Comparison of ENCODE assay signal across 11 cellular contexts in genomic region chr5:10702911-10703491, GRCh38. TPM values are rescaled to one million over a fixed set of nuclear protein-coding genes. Genes with fewer than 3 reads are reported as not detected.
DNase-seq lines count a peak whose midpoint lies in the region; ATAC-seq and TF ChIP-seq lines count a peak whose summit lies in the region.
"Had no signal": no experiment of that assay in that cellular context is flagged by ENCODE, and none has a peak within 500 bp of the region (broad histone marks: within the 10 kb centered on the region; RNA-seq: fewer than 3 reads in every experiment).

No MANE protein-coding gene starts in this region.

- H4K20me1 ChIP-seq in osteoblast (ENCODE audit: insufficient read depth, low read length), result peaks cover 59% of the 10 kb centered on the region

- H3K27me3 Mint-ChIP-seq in naive thymus-derived CD8-positive, alpha-beta T cell, result no peaks in the 10 kb centered on the region
- H3K27me3 Mint-ChIP-seq: activated CD4-positive, alpha-beta T cell treated with anti-CD3 and anti-CD28 coated beads, Interleukin-2, amount 10 ng/mL, durations not matched to agents 7 days and 5 days had no signal

- H3K4me1 ChIP-seq in SJSA1 (replicated peaks), result peaks cover 66% of the 10 kb centered on the region
- peaks cover 38% of the 10 kb centered on the region for H3K4me1 ChIP-seq in osteoblast (ENCODE audit: insufficient read depth, low read length)
- H3K4me1 ChIP-seq in ovary (ENCODE audit: insufficient read depth), result peaks cover 17% of the 10 kb centered on the region

- H3K79me2 ChIP-seq in osteoblast (ENCODE audit: insufficient read depth, low read length), result peaks cover 45% of the 10 kb centered on the region

- no peaks in the 10 kb centered on the region for H3K9me3 Mint-ChIP-seq in naive thymus-derived CD8-positive, alpha-beta T cell
- H3K9me3 Mint-ChIP-seq: activated CD4-positive, alpha-beta T cell treated with anti-CD3 and anti-CD28 coated beads, Interleukin-2, amount 10 ng/mL, durations not matched to agents 7 days and 5 days; activated naive CD4-positive, alpha-beta T cell treated with anti-CD3 and anti-CD28 coated beads for 36 hours; CD8-positive, alpha-beta T cell had no signal

- H3K27ac ChIP-seq in SJSA1, result peak overlapping the region; percentile 71
- peak overlapping the region; percentile 85 for H3K27ac ChIP-seq in osteoblast (ENCODE audit: low read depth, low read length)
- peak overlapping the region in 1 of 2 donors; percentile 49 for H3K27ac ChIP-seq in ovary

- WGBS in ovary, 3 donors, result 72 to 80% (median 72%) methylated on average over 7 of the region's 7 CpGs

- no peak for ATAC-seq in naive thymus-derived CD8-positive, alpha-beta T cell
- ATAC-seq in GM19328 (IDR thresholded peaks at IDR 0.05; ENCODE audit: unreplicated experiment), result no peak
- ATAC-seq: CD8-positive, alpha-beta T cell had no signal

- H3K4me3 Mint-ChIP-seq in naive thymus-derived CD8-positive, alpha-beta T cell, result no peak overlapping the region
- H3K4me3 Mint-ChIP-seq: activated CD4-positive, alpha-beta T cell treated with anti-CD3 and anti-CD28 coated beads, Interleukin-2, amount 10 ng/mL, durations not matched to agents 7 days and 5 days; activated naive CD4-positive, alpha-beta T cell treated with anti-CD3 and anti-CD28 coated beads for 36 hours; CD8-positive, alpha-beta T cell had no signal

- peaks cover 0 to 4% (median 3%) of the 10 kb centered on the region in 3 donors for H3K36me3 Mint-ChIP-seq in naive thymus-derived CD8-positive, alpha-beta T cell

- no peak for TF ChIP-seq EP300 in ovary (IDR thresholded peaks at IDR 0.05)

- TF ChIP-seq CTCF in fibroblast of mammary gland (conservative IDR thresholded peaks at IDR 0.05; ENCODE audit: control insufficient read depth, insufficient read depth, low read depth, low read length), result no peak
- no peak for TF ChIP-seq CTCF in osteoblast (IDR thresholded peaks at IDR 0.05; ENCODE audit: extremely low read depth, low read depth, low read length)
- TF ChIP-seq CTCF in ovary (IDR thresholded peaks at IDR 0.05), result no peak

- POLR2A ChIA-PET in naive thymus-derived CD8-positive, alpha-beta T cell (lab: Charles Lee), result no interaction called here

- H3K27ac Mint-ChIP-seq in naive thymus-derived CD8-positive, alpha-beta T cell, result peak overlapping the region in 2 of 10 donors; percentile 57 to 63
- H3K27ac Mint-ChIP-seq: activated CD4-positive, alpha-beta T cell treated with anti-CD3 and anti-CD28 coated beads, Interleukin-2, amount 10 ng/mL, durations not matched to agents 7 days and 5 days; activated naive CD4-positive, alpha-beta T cell treated with anti-CD3 and anti-CD28 coated beads for 36 hours; CD8-positive, alpha-beta T cell had no signal

- peak overlapping the region; percentile 66 for H3K4me2 ChIP-seq in osteoblast (ENCODE audit: insufficient read depth, low read length)

- no peak for TF ChIP-seq POLR2A in ovary (IDR thresholded peaks at IDR 0.05)

- peak; percentile 58 for DNase-seq in EH (ENCODE audit: low read depth)
- DNase-seq in SJSA1 (ENCODE audit: low read depth in 1 of 2, low spot score in 2 of 2), result peak in 1 of 2 experiments; percentile 44
- DNase-seq in fibroblast of mammary gland (ENCODE audit: low read depth), result peak; percentile 54
- no peak for DNase-seq in osteoblast (ENCODE audit: insufficient read length, low spot score, missing footprints)
- no peak for DNase-seq in ovary
- no peak for DNase-seq in naive thymus-derived CD8-positive, alpha-beta T cell
- DNase-seq in UCSD-AML1 (lab: John Stamatoyannopoulos, UW; ENCODE audit: unreplicated experiment), result no peak
- DNase-seq: activated CD4-positive, alpha-beta T cell treated with anti-CD3 and anti-CD28 coated beads, Interleukin-2, amount 10 ng/mL, durations not matched to agents 7 days and 5 days; activated naive CD4-positive, alpha-beta T cell treated with anti-CD3 and anti-CD28 coated beads for 36 hours; CD8-positive, alpha-beta T cell had no signal

- H3K9me3 ChIP-seq in SJSA1 (replicated peaks), result no peaks in the 10 kb centered on the region
- H3K9me3 ChIP-seq in osteoblast (ENCODE audit: low read depth, low read length), result no peaks in the 10 kb centered on the region
- H3K9me3 ChIP-seq in ovary, result no peaks in the 10 kb centered on the region

- no peak overlapping the region for H2AFZ ChIP-seq in osteoblast (ENCODE audit: low read length)

- intact Hi-C loops in ovary (cut with DNase I), result no loop called here

- H3K4me3 ChIP-seq in SJSA1 (no peak overlapping the region), fibroblast of mammary gland (ENCODE audit: control insufficient read depth, low read depth, low read length) (no peak overlapping the region), osteoblast (ENCODE audit: insufficient read depth, low read length) (no peak overlapping the region), ovary (no peak overlapping the region)

- peaks cover 32 to 68% (median 50%) of the 10 kb centered on the region in 4 donors for H3K4me1 Mint-ChIP-seq in naive thymus-derived CD8-positive, alpha-beta T cell

- H3K27me3 ChIP-seq in SJSA1 (replicated peaks) (no peaks in the 10 kb centered on the region), osteoblast (ENCODE audit: insufficient read depth, low read length) (no peaks in the 10 kb centered on the region), ovary (no peaks in the 10 kb centered on the region)

- peaks cover 45% of the 10 kb centered on the region for H3K36me3 ChIP-seq in SJSA1
- no peaks in the 10 kb centered on the region for H3K36me3 ChIP-seq in osteoblast (ENCODE audit: insufficient read depth, low read length)
- no peaks in the 10 kb centered on the region for H3K36me3 ChIP-seq in ovary

RNA-seq across cellular contexts. Expression of gene DAP, which starts 58.0 kb away (rescaled TPM):
- 40.6 and 64.6 TPM in 2 replicates for total RNA-seq in SJSA1 (2014; rRNA removed; shearing (Covaris generic))
- total RNA-seq in osteoblast, result 31.1 and 36.2 TPM in 2 replicates
- total RNA-seq in ovary, result 100 to 1,000 TPM in 1 of 7 donors, 10 to 100 TPM in 6; 32.0 to 115 (median 88.5) TPM
- polyA plus RNA-seq in ovary, result 100 to 1,000 TPM in 1 of 2 donors, 10 to 100 TPM in 1; 68.9 to 159 TPM
- total RNA-seq in naive thymus-derived CD8-positive, alpha-beta T cell, result 10 to 100 TPM; 31.0 to 32.3 TPM
- polyA plus RNA-seq in naive thymus-derived CD8-positive, alpha-beta T cell, result 10 to 100 TPM; 42.7 to 71.9 (median 53.0) TPM

Comparison
In these comparisons a context has a peak if more than half of its experiments do, and no peak if none do; other contexts are left out.
1. DNase-seq: peak in EH (single experiment) and fibroblast of mammary gland (single experiment); none in osteoblast (single experiment), ovary (0 of 5), naive thymus-derived CD8-positive, alpha-beta T cell (0 of 10) and UCSD-AML1 (single experiment).